ENCODE assay signal across 7 cellular contexts in genomic region chr12:104294158-104294844, GRCh38. TPM values are rescaled to one million over a fixed set of nuclear protein-coding genes. Genes with fewer than 3 reads are reported as not detected.
DNase-seq lines count a peak whose midpoint lies in the region; TF ChIP-seq lines count a peak whose summit lies in the region.
"Not testable (repeated sequence)": the region's sequence is repeated elsewhere in the genome, so short reads cannot be mapped to it uniquely, and the experiment has no call there.

No MANE protein-coding gene starts in this region.

- H3K14ac ChIP-seq in trophoblast cell (ENCODE audit: low read length), result not testable (repeated sequence)

- not testable (repeated sequence) for H3K27ac ChIP-seq in colonic mucosa; cardiac muscle cell; trophoblast cell (ENCODE audit: low read depth, low read length)

- H2BK120ac ChIP-seq in trophoblast cell (ENCODE audit: insufficient read depth, low read length, poor library complexity), result not testable (repeated sequence)

- H2BK5ac ChIP-seq in trophoblast cell (ENCODE audit: low read depth, low read length, poor library complexity), result not testable (repeated sequence)

- not testable (repeated sequence) for H4K12ac ChIP-seq in trophoblast cell (ENCODE audit: low read depth, low read length)

- H3K23ac ChIP-seq in trophoblast cell (ENCODE audit: low read length), result not testable (repeated sequence)

- H3K27me3 ChIP-seq in colonic mucosa; cardiac muscle cell; trophoblast cell (ENCODE audit: insufficient read depth, low read length): not testable (repeated sequence)

- intact Hi-C loops in colonic mucosa (cut with DNase I), result not testable (repeated sequence)

- H3K4me2 ChIP-seq in trophoblast cell (ENCODE audit: low read length), result not testable (repeated sequence)

- WGBS in trophoblast cell (ENCODE audit: extremely low coverage, insufficient coverage, insufficient read length), result no CpG with 5 or more reads among the region's 17 CpGs

- H2AK5ac ChIP-seq in trophoblast cell (ENCODE audit: low read length), result not testable (repeated sequence)

- H3K9ac ChIP-seq in colonic mucosa (ENCODE audit: low read depth in 2 of 2, low read length in 2 of 2); trophoblast cell (ENCODE audit: low read length): not testable (repeated sequence)

- in situ Hi-C loops in Caki2 (cut with HindIII; ENCODE audit: low pct_unique_long_range_greater_than_20kb, low sequenced_read_pairs), result not testable (repeated sequence)

- H3K4me3 ChIP-seq in HFF-Myc (replicated peaks; ENCODE audit: low read depth, low read length); WI38 (ENCODE audit: low read depth, low read length); colonic mucosa; cardiac muscle cell; trophoblast cell (ENCODE audit: low read depth, low read length): not testable (repeated sequence)

- H3K18ac ChIP-seq in trophoblast cell (ENCODE audit: low read length), result not testable (repeated sequence)

- H4K8ac ChIP-seq in trophoblast cell (ENCODE audit: low read depth, low read length), result not testable (repeated sequence)

- DNase-seq in Caki2 (ENCODE audit: low read depth) (peak; percentile 59), NCI-H748 (lab: John Stamatoyannopoulos, UW; ENCODE audit: unreplicated experiment) (peak; percentile 18), colonic mucosa (peak; percentile 47), cardiac muscle cell (ENCODE audit: low read depth in 1 of 2, low spot score in 1 of 2) (peak; percentile 46 to 67), trophoblast cell (peak; percentile 19 to 37)
- not testable (repeated sequence) for DNase-seq in HFF-Myc (ENCODE audit: extremely low read depth, low read depth)

- not testable (repeated sequence) for H3K36me3 ChIP-seq in colonic mucosa, cardiac muscle cell
- H3K36me3 ChIP-seq in trophoblast cell (ENCODE audit: control insufficient read depth in 1 of 2, insufficient read depth in 2 of 2, low read length in 2 of 2), result peaks cover 11 to 19% of the 10 kb centered on the region in 2 experiments

- H3K79me2 ChIP-seq in trophoblast cell (ENCODE audit: control insufficient read depth, insufficient read depth, low read length, poor library complexity), result not testable (repeated sequence)

- H2BK12ac ChIP-seq in trophoblast cell (ENCODE audit: low read length), result not testable (repeated sequence)

- H3K4ac ChIP-seq in trophoblast cell (ENCODE audit: low read depth, low read length), result not testable (repeated sequence)

- H2AFZ ChIP-seq in trophoblast cell (ENCODE audit: insufficient read depth, low read length, poor library complexity), result not testable (repeated sequence)

- not testable (repeated sequence) for H4K91ac ChIP-seq in trophoblast cell (ENCODE audit: low read depth, low read length)

- H3K79me1 ChIP-seq in trophoblast cell (ENCODE audit: low read length), result not testable (repeated sequence)

- H3K4me1 ChIP-seq in colonic mucosa; cardiac muscle cell (ENCODE audit: low read depth); trophoblast cell (ENCODE audit: control insufficient read depth in 1 of 2, insufficient read depth in 2 of 2, low read length in 2 of 2): not testable (repeated sequence)

- peak; percentile 31 for TF ChIP-seq CTCF in HFF-Myc (IDR thresholded peaks at IDR 0.05; ENCODE audit: low read depth, low read length, missing control alignments)
- TF ChIP-seq CTCF in WI38 (IDR thresholded peaks at IDR 0.05; ENCODE audit: low read depth, low read length), result peak; percentile 13; the same call in 1 of the 2 replicates
- peak; percentile 18 for TF ChIP-seq CTCF in colonic mucosa (IDR thresholded peaks at IDR 0.05)
- TF ChIP-seq CTCF in cardiac muscle cell (IDR thresholded peaks at IDR 0.05; ENCODE audit: low read depth, low read length), result peak; percentile 35

- H3K9me3 ChIP-seq in colonic mucosa; cardiac muscle cell (ENCODE audit: low read depth); trophoblast cell (ENCODE audit: insufficient read depth, low read depth, low read length): not testable (repeated sequence)

RNA-seq across cellular contexts. Expression of gene EID3, which starts 9.2 kb away (rescaled TPM):
- 4.9 and 6.8 TPM in 2 replicates for total RNA-seq in Caki2 (2014; rRNA removed; shearing (Covaris generic); ENCODE audit: low replicate concordance)
- 1 to 10 TPM in 1 of 2 donors, under 1 TPM in 1; 0.98 to 2.5 TPM for total RNA-seq in colonic mucosa
- total RNA-seq in cardiac muscle cell, result 1.8 and 3.3 TPM in 2 replicates
- polyA plus RNA-seq in cardiac muscle cell, result 2.7 and 3.0 TPM in 2 replicates
- 0.67 and 0.78 TPM in 2 replicates for polyA plus RNA-seq in trophoblast cell (2013)
